15 cellular contexts compared by ENCODE assay signal in genomic region chr6:40138273-40138720, GRCh38.
A peak's percentile ranks its signal among the peaks of the same experiment; 100 is the strongest.
DNase-seq lines count a peak whose midpoint lies in the region; ATAC-seq and TF ChIP-seq lines count a peak whose summit lies in the region.
"Had no signal": no experiment of that assay in that cellular context is flagged by ENCODE, and none has a peak within 500 bp of the region (broad histone marks: within the 10 kb centered on the region; RNA-seq: fewer than 3 reads in every experiment).

No MANE protein-coding gene starts in this region.

- H3K27me3 Mint-ChIP-seq in CD14-positive monocyte (ENCODE audit: low read depth in 3 of 3), result no peaks in the 10 kb centered on the region

- no peaks in the 10 kb centered on the region for H3K4me1 ChIP-seq in right cardiac atrium (ENCODE audit: control insufficient read depth, insufficient read depth, low read length)
- H3K4me1 ChIP-seq: uterus had no signal

- H3K9me3 Mint-ChIP-seq in CD14-positive monocyte, result peaks cover 2 to 26% (median 12%) of the 10 kb centered on the region in 7 donors
- H3K9me3 Mint-ChIP-seq: central memory CD8-positive, alpha-beta T cell had no signal

- 79% methylated on average over 4 of the region's 4 CpGs for WGBS in right cardiac atrium

- ATAC-seq in GM18511 (IDR thresholded peaks at IDR 0.05; ENCODE audit: unreplicated experiment), result peak; percentile 72
- peak; percentile 49 for ATAC-seq in HG02759 (IDR thresholded peaks at IDR 0.05; ENCODE audit: unreplicated experiment)
- no peak for ATAC-seq in HG02678 (IDR thresholded peaks at IDR 0.05; ENCODE audit: unreplicated experiment)
- ATAC-seq in right cardiac atrium, result no peak
- ATAC-seq: activated naive CD4-positive, alpha-beta T cell treated with anti-CD3 and anti-CD28 coated beads, Interleukin-2, amount 50 U/mL, for 72 hours; HCT116 had no signal

- H3K4me3 Mint-ChIP-seq in CD14-positive monocyte, result no peak overlapping the region
- H3K4me3 Mint-ChIP-seq: central memory CD8-positive, alpha-beta T cell had no signal

- no peaks in the 10 kb centered on the region for H3K4me1 Mint-ChIP-seq in CD14-positive monocyte
- H3K4me1 Mint-ChIP-seq: central memory CD8-positive, alpha-beta T cell had no signal

- no peaks in the 10 kb centered on the region for H3K9me3 ChIP-seq in right cardiac atrium (ENCODE audit: control insufficient read depth, low read length)
- H3K9me3 ChIP-seq: uterus had no signal

- peaks cover 3% of the 10 kb centered on the region for H3K27me3 ChIP-seq in right cardiac atrium (ENCODE audit: control insufficient read depth, insufficient read depth)
- H3K27me3 ChIP-seq: uterus had no signal

- H3K27ac ChIP-seq in right cardiac atrium (ENCODE audit: low read length), result no peak overlapping the region
- H3K27ac ChIP-seq: uterus had no signal

- H3K27ac Mint-ChIP-seq in CD14-positive monocyte, result no peak overlapping the region
- H3K27ac Mint-ChIP-seq: activated naive CD4-positive, alpha-beta T cell treated with anti-CD3 and anti-CD28 coated beads, Interleukin-2, amount 50 U/mL, for 72 hours had no signal

- intact Hi-C loops in CD14-positive monocyte (cut with micrococcal nuclease), result no loop called here
- intact Hi-C loops in right cardiac atrium (cut with DNase I), result no loop called here

- H3K4me3 ChIP-seq in right cardiac atrium (ENCODE audit: low read length), result no peak overlapping the region
- H3K4me3 ChIP-seq: uterus had no signal

- peak; percentile 79 for DNase-seq in OCI-M1 (lab: John Stamatoyannopoulos, UW)
- DNase-seq in renal cortical epithelial cell (ENCODE audit: low read depth), result peak; percentile 25
- DNase-seq in CD14-positive monocyte (ENCODE audit: low spot score), result no peak
- DNase-seq in right cardiac atrium, result no peak
- DNase-seq in activated naive CD4-positive, alpha-beta T cell treated with Interleukin-2 at 50 U/mL for 16 hours, result no peak
- DNase-seq: AML-193, DND-41, Kasumi-1, uterus had no signal

- TF ChIP-seq CTCF in CD14-positive monocyte (IDR thresholded peaks at IDR 0.05), result no peak

- H3K36me3 Mint-ChIP-seq in CD14-positive monocyte, result no peaks in the 10 kb centered on the region
- H3K36me3 Mint-ChIP-seq: activated naive CD4-positive, alpha-beta T cell treated with anti-CD3 and anti-CD28 coated beads, Interleukin-2, amount 50 U/mL, for 72 hours had no signal

Comparison
In these comparisons a context has a peak if more than half of its experiments do, and no peak if none do; other contexts are left out.
1. ATAC-seq: peak in GM18511 (single experiment) and HG02759 (single experiment); none in HG02678 (single experiment) and right cardiac atrium (0 of 2).
2. DNase-seq: peak in OCI-M1 (single experiment) and renal cortical epithelial cell (single experiment); none in CD14-positive monocyte (single experiment), right cardiac atrium (0 of 3) and activated naive CD4-positive, alpha-beta T cell treated with Interleukin-2 at 50 U/mL for 16 hours (single experiment).